Comparison of ENCODE assay signal across 20 cellular contexts in genomic region chr2:1968988-1969700, GRCh38.
"Had no signal": no experiment of that assay in that cellular context is flagged by ENCODE, and none has a peak within 500 bp of the region (broad histone marks: within the 10 kb centered on the region; RNA-seq: fewer than 3 reads in every experiment).

No MANE protein-coding gene starts in this region.

- H3K4me1 ChIP-seq: breast epithelium had no signal

- H3K4me3 ChIP-seq: breast epithelium, ovary, SK-N-MC had no signal

- H3K9me3 Mint-ChIP-seq: activated CD4-positive, alpha-beta T cell treated with anti-CD3 and anti-CD28 coated beads, Interleukin-2, amount 10 ng/mL, durations not matched to agents 7 days and 5 days; activated T-cell treated with anti-CD3 and anti-CD28 coated beads, Interleukin-2, amount 50 U/mL, for 24 hours; activated T-helper 2 cell treated with anti-CD3 and anti-CD28 coated beads, Interferon-gamma antibody, Interleukin-2, Interleukin-4, amounts not matched to agents 10 μg/mL and 5 μg/mL and 100 μg/mL, durations not matched to agents 14 hours and 24 hours and 36 hours; nephron; stimulated activated effector memory CD8-positive, alpha-beta T cell treated with anti-CD3 and anti-CD28 coated beads, Interleukin-12 subunit alpha, Interleukin-12 subunit beta, amount 100 ng/mL, for 72 hours had no signal

- H3K36me3 ChIP-seq: breast epithelium, ovary had no signal

- DNase-seq: activated CD4-positive, alpha-beta T cell treated with anti-CD3 and anti-CD28 coated beads, Interleukin-2, amount 10 ng/mL, durations not matched to agents 7 days and 5 days; activated CD4-positive, CD25-positive, alpha-beta regulatory T cell; activated CD8-positive, alpha-beta T cell treated with anti-CD3 and anti-CD28 coated beads, Interleukin-2, amount 10 ng/mL, durations not matched to agents 7 days and 5 days; activated naive CD4-positive, alpha-beta T cell treated with Interleukin-2 at 50 U/mL for 16 hours; activated T-cell treated with anti-CD3 and anti-CD28 coated beads, Interleukin-2, amount 50 U/mL, for 24 hours; aorta; foreskin melanocyte; glutamatergic neuron; hippocampal formation; midbrain; ovary; stimulated activated CD4-positive, alpha-beta T cell treated with anti-CD3 and anti-CD28 coated beads, Interleukin-4, amount 100 ng/mL, for 24 hours; T-helper 1 cell; T-helper 9 cell had no signal

- H3K27ac ChIP-seq: breast epithelium, ovary, SK-N-MC had no signal

- H3K27me3 Mint-ChIP-seq: activated T-cell treated with anti-CD3 and anti-CD28 coated beads, Interleukin-2, amount 50 U/mL, for 24 hours had no signal

- H3K27ac Mint-ChIP-seq: activated CD4-positive, alpha-beta T cell treated with anti-CD3 and anti-CD28 coated beads, Interleukin-2, amount 10 ng/mL, durations not matched to agents 7 days and 5 days; activated CD8-positive, alpha-beta T cell treated with anti-CD3 and anti-CD28 coated beads, Interleukin-2, amount 10 ng/mL, durations not matched to agents 7 days and 5 days; activated T-cell treated with anti-CD3 and anti-CD28 coated beads, Interleukin-2, amount 50 U/mL, for 24 hours; activated T-helper 2 cell treated with anti-CD3 and anti-CD28 coated beads, Interferon-gamma antibody, Interleukin-2, Interleukin-4, amounts not matched to agents 10 μg/mL and 5 μg/mL and 100 μg/mL, durations not matched to agents 14 hours and 24 hours and 36 hours; nephron; stimulated activated effector memory CD8-positive, alpha-beta T cell treated with anti-CD3 and anti-CD28 coated beads, Interleukin-12 subunit alpha, Interleukin-12 subunit beta, amount 100 ng/mL, for 72 hours had no signal

- H3K9me3 ChIP-seq: breast epithelium, ovary had no signal

- H3K4me1 Mint-ChIP-seq: activated CD4-positive, alpha-beta T cell treated with anti-CD3 and anti-CD28 coated beads, Interleukin-2, amount 10 ng/mL, durations not matched to agents 7 days and 5 days; stimulated activated effector memory CD8-positive, alpha-beta T cell treated with anti-CD3 and anti-CD28 coated beads, Interleukin-12 subunit alpha, Interleukin-12 subunit beta, amount 100 ng/mL, for 72 hours had no signal

- H3K36me3 Mint-ChIP-seq: stimulated activated effector memory CD8-positive, alpha-beta T cell treated with anti-CD3 and anti-CD28 coated beads, Interleukin-12 subunit alpha, Interleukin-12 subunit beta, amount 100 ng/mL, for 72 hours had no signal

- ATAC-seq: activated CD8-positive, alpha-beta T cell treated with anti-CD3 and anti-CD28 coated beads, Interleukin-2, amount 10 ng/mL, durations not matched to agents 7 days and 5 days; sciatic nerve had no signal

- H3K4me3 Mint-ChIP-seq: activated CD4-positive, alpha-beta T cell treated with anti-CD3 and anti-CD28 coated beads, Interleukin-2, amount 10 ng/mL, durations not matched to agents 7 days and 5 days; activated CD8-positive, alpha-beta T cell treated with anti-CD3 and anti-CD28 coated beads, Interleukin-2, amount 10 ng/mL, durations not matched to agents 7 days and 5 days; activated T-cell treated with anti-CD3 and anti-CD28 coated beads, Interleukin-2, amount 50 U/mL, for 24 hours; nephron; stimulated activated effector memory CD8-positive, alpha-beta T cell treated with anti-CD3 and anti-CD28 coated beads, Interleukin-12 subunit alpha, Interleukin-12 subunit beta, amount 100 ng/mL, for 72 hours had no signal

- H3K27me3 ChIP-seq: ovary had no signal
